11 cellular contexts compared by ENCODE assay signal in the genomic region with DNA sequence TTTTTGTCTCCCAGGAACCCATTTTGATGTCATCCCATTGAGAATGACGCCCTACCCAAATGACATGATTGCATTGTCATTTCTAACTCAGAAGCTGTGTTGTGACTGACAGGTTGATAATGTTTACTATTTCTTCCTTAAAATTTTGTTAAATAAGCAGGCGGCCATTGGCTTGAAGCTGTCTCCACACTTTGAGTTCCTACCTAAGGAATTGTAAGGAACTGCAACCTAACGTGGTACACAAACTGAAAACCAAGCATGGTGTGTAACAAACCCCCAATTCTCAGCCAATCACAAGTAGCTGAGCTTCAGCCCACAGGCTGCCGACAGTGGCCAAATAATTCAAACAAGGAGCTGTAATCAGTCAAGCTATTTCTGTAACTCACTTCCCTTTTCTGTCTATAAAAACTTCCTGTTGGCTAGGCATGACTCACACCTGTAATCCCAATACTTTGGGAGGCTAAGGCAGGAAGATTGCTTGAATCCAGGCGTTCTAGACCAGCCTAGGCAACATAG. TPM values are rescaled to one million over a fixed set of nuclear protein-coding genes. Genes with fewer than 3 reads are reported as not detected.
DNase-seq lines count a peak whose midpoint lies in the region; ATAC-seq, FAIRE-seq and TF ChIP-seq lines count a peak whose summit lies in the region.
"Had no signal": no experiment of that assay in that cellular context is flagged by ENCODE, and none has a peak within 500 bp of the region (broad histone marks: within the 10 kb centered on the region; RNA-seq: fewer than 3 reads in every experiment).

No MANE protein-coding gene starts in this region.

- TF ChIP-seq CTCF in PC-3 (conservative IDR thresholded peaks at IDR 0.05; ENCODE audit: low read depth, low read length), result no peak
- no peak for TF ChIP-seq CTCF in endothelial cell of umbilical vein (IDR thresholded peaks at IDR 0.05; ENCODE audit: extremely low read depth in 1 of 2, insufficient read depth in 1 of 2, low read depth in 1 of 2, low read length in 2 of 2)
- no peak for TF ChIP-seq CTCF in upper lobe of right lung (IDR thresholded peaks at IDR 0.05)
- TF ChIP-seq CTCF in vagina (IDR thresholded peaks at IDR 0.05), result no peak

- BruUV-seq in PC-3 (replicated peaks; lab: Mats Ljungman, UMichigan) (no TSS peak), endothelial cell of umbilical vein (replicated peaks; lab: Mats Ljungman, UMichigan) (no TSS peak)

- H3K4me3 ChIP-seq in right cardiac atrium (ENCODE audit: low read length) (no peak overlapping the region), PC-3 (ENCODE audit: low read length) (no peak overlapping the region), endothelial cell of umbilical vein (replicated peaks in 1 of 3; ENCODE audit: insufficient read depth in 1 of 3, low read depth in 1 of 3, low read length in 3 of 3) (no peak overlapping the region), upper lobe of right lung (no peak overlapping the region), vagina (no peak overlapping the region)

- H3K36me3 ChIP-seq in PC-3 (ENCODE audit: low read depth, low read length) (no peaks in the 10 kb centered on the region), endothelial cell of umbilical vein (ENCODE audit: control insufficient read depth in 2 of 2, extremely low read depth in 1 of 2, insufficient read depth in 2 of 2, low read length in 2 of 2) (no peaks in the 10 kb centered on the region), upper lobe of right lung (no peaks in the 10 kb centered on the region), vagina (no peaks in the 10 kb centered on the region)

- H3K9me3 ChIP-seq in right cardiac atrium (ENCODE audit: control insufficient read depth, low read length) (no peaks in the 10 kb centered on the region), PC-3 (ENCODE audit: low read length) (no peaks in the 10 kb centered on the region), endothelial cell of umbilical vein (replicated peaks; ENCODE audit: control insufficient read depth, insufficient read depth, low read length) (no peaks in the 10 kb centered on the region), upper lobe of right lung (no peaks in the 10 kb centered on the region), vagina (no peaks in the 10 kb centered on the region)

- H3K9ac ChIP-seq in PC-3 (ENCODE audit: low read length), result no peak overlapping the region
- no peak overlapping the region for H3K9ac ChIP-seq in endothelial cell of umbilical vein (replicated peaks; ENCODE audit: extremely low read depth, insufficient read depth, low read length)

- POLR2A ChIA-PET in PC-3 (lab: Charles Lee; ENCODE audit: unreplicated experiment) (no interaction called here), endothelial cell of umbilical vein (lab: Charles Lee) (no interaction called here)

- 45% methylated on average over 5 of the region's 5 CpGs for WGBS in right cardiac atrium

- H3K4me2 ChIP-seq in PC-3 (ENCODE audit: low read length) (peak overlapping the region; percentile 49; the same call in 1 of the 2 replicates), endothelial cell of umbilical vein (ENCODE audit: insufficient read depth, low read length) (peak overlapping the region; percentile 61)

- dilution Hi-C loops in endothelial cell of umbilical vein (cut with MboI; ENCODE audit: extremely low pct_ligation_motif_present, low sequenced_read_pairs), result no loop called here

- H3K27ac ChIP-seq in right cardiac atrium (ENCODE audit: low read length), result peak overlapping the region; percentile 30
- H3K27ac ChIP-seq in PC-3 (ENCODE audit: low read length), result no peak overlapping the region
- H3K27ac ChIP-seq in endothelial cell of umbilical vein (ENCODE audit: insufficient read depth, low read depth, low read length), result peak overlapping the region; percentile 40
- no peak overlapping the region for H3K27ac ChIP-seq in upper lobe of right lung
- H3K27ac ChIP-seq in vagina, result no peak overlapping the region

- H3K4me1 ChIP-seq in right cardiac atrium (ENCODE audit: control insufficient read depth, insufficient read depth, low read length), result no peaks in the 10 kb centered on the region
- peaks cover 17% of the 10 kb centered on the region for H3K4me1 ChIP-seq in PC-3 (ENCODE audit: insufficient read depth, low read length)
- H3K4me1 ChIP-seq in endothelial cell of umbilical vein (ENCODE audit: control insufficient read depth, extremely low read depth, insufficient read depth, low read length), result peaks cover 25% of the 10 kb centered on the region
- peaks cover 9% of the 10 kb centered on the region for H3K4me1 ChIP-seq in upper lobe of right lung
- no peaks in the 10 kb centered on the region for H3K4me1 ChIP-seq in vagina

- intact Hi-C loops in right cardiac atrium (cut with DNase I), result loop anchor here (2.0 to 10.0 kb wide), 6 partner anchors 93 to 413 kb away; partner anchors contain the start of gene TMEM131L (in 1 of the 4)
- intact Hi-C loops in left cardiac atrium (cut with DNase I), result loop anchor here (10.0 kb wide), 1 partner anchor 123 kb away; the partner anchor contains the start of gene TMEM131L (in 2 of the 2)
- intact Hi-C loops in PC-3 (cut with micrococcal nuclease), result loop anchor here (10.0 kb wide), 1 partner anchor 123 kb away; the partner anchor contains the start of gene TMEM131L
- intact Hi-C loops in endothelial cell of umbilical vein (cut with micrococcal nuclease), result no loop called here
- intact Hi-C loops in upper lobe of right lung (cut with DNase I), result loop anchor here (5.0 kb wide), 1 partner anchor 236 kb away; no protein-coding TSS in a partner anchor
- intact Hi-C loops in vagina (cut with DNase I), result no loop called here

- H3K79me2 ChIP-seq in PC-3 (ENCODE audit: low read length) (peaks cover 18% of the 10 kb centered on the region), endothelial cell of umbilical vein (ENCODE audit: control insufficient read depth, insufficient read depth, low read length) (no peaks in the 10 kb centered on the region)

- no peaks in the 10 kb centered on the region for H3F3A ChIP-seq in PC-3 (ENCODE audit: low read length, unreplicated experiment)

- ATAC-seq in right cardiac atrium (no peak), left cardiac atrium (no peak), PC-3 (peak; percentile 27), upper lobe of right lung (peak; percentile 26), GM19397 (IDR thresholded peaks at IDR 0.05; ENCODE audit: unreplicated experiment) (no peak)

- CTCF ChIA-PET in PC-3 (lab: Charles Lee) (interaction anchor here (0.6 to 1.0 kb wide), 3 partner anchors 91 to 232 kb away, joined by 3 to 4 read pairs (median 3); no protein-coding TSS in a partner anchor), endothelial cell of umbilical vein (lab: Charles Lee) (interaction anchor here (0.7 to 6.9 kb wide), 9 partner anchors 26 to 409 kb away, joined by 3 to 129 read pairs (median 3); partner anchors contain the start of gene TMEM131L)

- no peak for DNase-seq in right cardiac atrium
- no peak for DNase-seq in left cardiac atrium
- peak; percentile 75 for DNase-seq in PC-3
- DNase-seq in endothelial cell of umbilical vein (ENCODE audit: low read depth, low spot score), result peak; percentile 71
- DNase-seq in upper lobe of right lung, result no peak
- DNase-seq in SHP77 treated with DMSO at 0.1 percent for 48 hours (lab: John Stamatoyannopoulos, UW), result no peak
- DNase-seq in vagina (ENCODE audit: extremely low spot score in 2 of 2), result no peak
- DNase-seq: activated B cell treated with CpG ODN at 0.5 μM for 24 hours, head of caudate nucleus, occipital lobe had no signal

- FAIRE-seq in endothelial cell of umbilical vein (lab: Jason Lieb, UNC), result peak; percentile 94

- H2AFZ ChIP-seq in PC-3 (ENCODE audit: low read length), result 0 out of 2 replicates have a peak overlapping the region, but pooled peaks have one; percentile 38
- H2AFZ ChIP-seq in endothelial cell of umbilical vein (ENCODE audit: low read depth, low read length), result peak overlapping the region; percentile 53

- H4K20me1 ChIP-seq in PC-3 (ENCODE audit: low read length), result no peaks in the 10 kb centered on the region
- H4K20me1 ChIP-seq in endothelial cell of umbilical vein (replicated peaks; ENCODE audit: control insufficient read depth, extremely low read depth, insufficient read depth, low read length), result no peaks in the 10 kb centered on the region

- H3K9me1 ChIP-seq in endothelial cell of umbilical vein (replicated peaks; ENCODE audit: control insufficient read depth, extremely low read depth, insufficient read depth, low read length), result no peaks in the 10 kb centered on the region

- no peaks in the 10 kb centered on the region for H3K27me3 ChIP-seq in right cardiac atrium (ENCODE audit: control insufficient read depth, insufficient read depth)
- no peaks in the 10 kb centered on the region for H3K27me3 ChIP-seq in PC-3 (ENCODE audit: low read length)
- no peaks in the 10 kb centered on the region for H3K27me3 ChIP-seq in endothelial cell of umbilical vein (ENCODE audit: control insufficient read depth in 2 of 2, insufficient read depth in 2 of 2, low read length in 2 of 2)
- no peaks in the 10 kb centered on the region for H3K27me3 ChIP-seq in upper lobe of right lung
- no peaks in the 10 kb centered on the region for H3K27me3 ChIP-seq in vagina

- H3K9me2 ChIP-seq in PC-3 (replicated peaks; ENCODE audit: low read length), result no peaks in the 10 kb centered on the region

- TF ChIP-seq POLR2A in endothelial cell of umbilical vein (IDR thresholded peaks at IDR 0.05; ENCODE audit: low read depth, low read length) (no peak), vagina (IDR thresholded peaks at IDR 0.05) (no peak)

TF ChIP-seq in endothelial cell of umbilical vein, 7 proteins besides CTCF, POLR2A, EP300 and RAD21 (continues in another document):
- TF ChIP-seq GATA2 (IDR thresholded peaks at IDR 0.05; ENCODE audit: insufficient read depth, insufficient read length, low read depth, low read length), result peak; percentile 47
- no peak for TF ChIP-seq EZH2 (IDR thresholded peaks at IDR 0.05; ENCODE audit: borderline replicate concordance, low read depth, low read length, severe bottlenecking)
- no peak for TF ChIP-seq MYC (IDR thresholded peaks at IDR 0.05; ENCODE audit: low read depth, low read length)
- peak; percentile 84 for TF ChIP-seq FOS (IDR thresholded peaks at IDR 0.05; ENCODE audit: borderline replicate concordance, insufficient read depth, low read length)

RNA-seq across cellular contexts. Expression of gene MND1, which starts 2.9 kb away (rescaled TPM):
- total RNA-seq in right cardiac atrium (under 1 TPM in 2 of 4 donors, not detected in 2; 0.41 to 0.54 TPM), left cardiac atrium (under 1 TPM in 1 of 2 donors, not detected in 1; 0.62 TPM), PC-3 (2014; rRNA removed) (7.9 and 8.9 TPM in 2 replicates), endothelial cell of umbilical vein (7.7 and 8.2 TPM in 2 replicates), upper lobe of right lung (not detected), vagina (not detected)
- polyA plus RNA-seq in right cardiac atrium (0.20 TPM), endothelial cell of umbilical vein (0.32 and 0.66 TPM in 2 replicates)
- 1.9 and 2.5 TPM in 2 replicates for polyA plus RNA-seq in endothelial cell of umbilical vein (2011; cell fraction: cytosol; rRNA removed)
- polyA plus RNA-seq in endothelial cell of umbilical vein (2011; cell fraction: nucleus; rRNA removed), result 1.8 and 2.4 TPM in 2 replicates
- polyA plus RNA-seq in endothelial cell of umbilical vein (2012), result 1.9 and 6.5 TPM in 2 replicates
- 0.72 TPM in 1 of 2 replicates, not detected in the other for polyA minus RNA-seq in endothelial cell of umbilical vein
- polyA minus RNA-seq in endothelial cell of umbilical vein (2011; cell fraction: cytosol; rRNA and poly(A)+ RNA removed), result 2.6 TPM
- 0.96 and 1.1 TPM in 2 replicates for polyA minus RNA-seq in endothelial cell of umbilical vein (2011; cell fraction: nucleus; rRNA and poly(A)+ RNA removed)

Comparison
In these comparisons a context has a peak if more than half of its experiments do, and no peak if none do; other contexts are left out.
1. ATAC-seq: peak in PC-3 (single experiment) and upper lobe of right lung (single experiment); none in right cardiac atrium (0 of 2), left cardiac atrium (0 of 2) and GM19397 (single experiment).
2. DNase-seq: peak in PC-3 (single experiment) and endothelial cell of umbilical vein (single experiment); none in right cardiac atrium (0 of 3), left cardiac atrium (single experiment), upper lobe of right lung (single experiment), SHP77 treated with DMSO at 0.1 percent for 48 hours (single experiment) and vagina (0 of 2).
3. H3K27ac ChIP-seq: peak in right cardiac atrium (single experiment) and endothelial cell of umbilical vein (single experiment); none in PC-3 (single experiment), upper lobe of right lung (single experiment) and vagina (single experiment).
4. intact Hi-C loops: an anchor here in right cardiac atrium (2.0 to 10.0 kb wide), left cardiac atrium (10.0 kb wide), PC-3 (10.0 kb wide) and upper lobe of right lung (5.0 kb wide); none called in endothelial cell of umbilical vein and vagina.